In the genomic region with DNA sequence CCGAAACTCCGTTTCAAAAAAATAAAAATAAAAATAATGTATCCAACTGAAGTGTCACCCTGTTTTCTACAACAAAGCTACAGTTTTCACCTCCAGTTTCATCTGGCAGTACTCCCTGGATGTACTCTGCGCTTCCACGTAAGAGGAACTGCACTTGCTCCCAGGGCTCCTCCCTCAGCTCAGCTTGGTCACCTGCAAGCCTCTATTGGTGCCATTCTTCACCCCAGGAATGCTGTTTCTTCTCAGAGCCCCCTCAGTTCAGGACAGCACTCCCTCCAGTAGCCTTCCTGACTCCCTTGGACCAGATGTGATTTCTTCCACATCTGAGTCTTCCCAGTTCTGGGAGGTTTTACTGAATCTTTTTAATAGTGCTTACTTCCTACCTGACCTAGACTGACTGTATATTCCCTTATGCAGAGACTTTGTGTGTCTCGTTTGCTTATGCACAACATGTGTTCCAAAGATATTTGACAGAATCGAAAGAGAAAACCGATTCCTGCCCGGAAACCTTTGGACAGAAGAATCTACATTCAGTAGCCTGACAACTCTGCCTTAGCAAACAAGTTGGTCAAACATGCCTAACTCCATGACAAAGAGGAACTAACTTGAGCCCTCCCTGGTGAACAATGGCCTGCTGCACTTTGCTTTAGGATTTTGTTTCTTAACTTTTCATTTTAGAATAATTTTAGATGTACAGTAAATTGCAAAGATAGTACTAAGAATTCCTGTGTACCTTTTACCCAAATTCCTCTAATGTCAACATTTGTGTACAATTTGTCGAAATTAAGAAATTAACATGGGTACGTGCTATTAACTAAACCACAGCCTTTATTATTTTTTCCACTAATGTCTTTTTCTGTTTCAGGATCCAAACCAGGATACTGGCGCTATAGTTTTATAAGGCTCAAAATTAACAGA, we compare ENCODE assay signal across 8 cellular contexts. TPM values are rescaled to one million over a fixed set of nuclear protein-coding genes. Genes with fewer than 3 reads are reported as not detected.
A peak's percentile ranks its signal among the peaks of the same experiment; 100 is the strongest.
DNase-seq lines count a peak whose midpoint lies in the region.

No MANE protein-coding gene starts in this region.

- POLR2A ChIA-PET in activated CD4-positive, alpha-beta T cell treated with anti-CD3 and anti-CD28 coated beads, Interleukin-2, amount 10 ng/mL, durations not matched to agents 7 days and 5 days (lab: Charles Lee): no interaction called here

- H3K4me3 Mint-ChIP-seq in activated CD4-positive, alpha-beta T cell treated with anti-CD3 and anti-CD28 coated beads, Interleukin-2, amount 10 ng/mL, durations not matched to agents 7 days and 5 days: peak overlapping the region; percentile 74

- no peaks in the 10 kb centered on the region for H3K9me3 Mint-ChIP-seq in activated CD4-positive, alpha-beta T cell treated with anti-CD3 and anti-CD28 coated beads, Interleukin-2, amount 10 ng/mL, durations not matched to agents 7 days and 5 days

- H3K36me3 ChIP-seq in SK-N-MC (ENCODE audit: insufficient read depth, low read length) (no peaks in the 10 kb centered on the region), rectal smooth muscle tissue (ENCODE audit: control insufficient read depth, insufficient read depth, low read length) (no peaks in the 10 kb centered on the region)

- peak; percentile 6 for DNase-seq in activated CD4-positive, alpha-beta T cell treated with anti-CD3 and anti-CD28 coated beads, Interleukin-2, amount 10 ng/mL, durations not matched to agents 7 days and 5 days
- DNase-seq in activated CD4-positive, alpha-beta T cell treated with anti-CD3 and anti-CD28 coated beads, Interleukin-2, amount 50 U/mL, for 1 hour: no peak
- DNase-seq in SK-N-MC (ENCODE audit: low read depth, low spot score): no peak
- peak; percentile 4 for DNase-seq in fibroblast of peridontal ligament (ENCODE audit: extremely low read depth)
- no peak for DNase-seq in HCEC 1CT
- DNase-seq in NCI-H524 (lab: John Stamatoyannopoulos, UW): no peak
- DNase-seq in effector CD8-positive, alpha-beta T cell (lab: John Stamatoyannopoulos, UW): no peak

- H3K27ac ChIP-seq in SK-N-MC: no peak overlapping the region
- peak overlapping the region; percentile 44 for H3K27ac ChIP-seq in rectal smooth muscle tissue (ENCODE audit: low read depth, low read length)

- peaks cover 3% of the 10 kb centered on the region for H3K4me1 ChIP-seq in rectal smooth muscle tissue (ENCODE audit: control insufficient read depth, insufficient read depth, low read length)

- no peaks in the 10 kb centered on the region for H3K27me3 Mint-ChIP-seq in activated CD4-positive, alpha-beta T cell treated with anti-CD3 and anti-CD28 coated beads, Interleukin-2, amount 10 ng/mL, durations not matched to agents 7 days and 5 days

- H3K9ac ChIP-seq in SK-N-MC (ENCODE audit: insufficient read length) (peak overlapping the region; percentile 66), rectal smooth muscle tissue (ENCODE audit: low read length) (peak overlapping the region; percentile 78)

- H3K9me3 ChIP-seq in SK-N-MC (ENCODE audit: low read depth, low read length): no peaks in the 10 kb centered on the region

- CTCF ChIA-PET in activated CD4-positive, alpha-beta T cell treated with anti-CD3 and anti-CD28 coated beads, Interleukin-2, amount 10 ng/mL, durations not matched to agents 7 days and 5 days (lab: Charles Lee): interaction anchor here (1.1 to 2.5 kb wide), 4 partner anchors 10 to 289 kb away, joined by 3 to 15 read pairs (median 4); partner anchors contain the start of gene SLC30A5

- peak overlapping the region; percentile 95 for H3K27ac Mint-ChIP-seq in activated CD4-positive, alpha-beta T cell treated with anti-CD3 and anti-CD28 coated beads, Interleukin-2, amount 10 ng/mL, durations not matched to agents 7 days and 5 days

- H3K36me3 Mint-ChIP-seq in activated CD4-positive, alpha-beta T cell treated with anti-CD3 and anti-CD28 coated beads, Interleukin-2, amount 10 ng/mL, durations not matched to agents 7 days and 5 days (ENCODE audit: low read depth): peaks cover 4% of the 10 kb centered on the region

- peaks cover 21% of the 10 kb centered on the region for H3K4me1 Mint-ChIP-seq in activated CD4-positive, alpha-beta T cell treated with anti-CD3 and anti-CD28 coated beads, Interleukin-2, amount 10 ng/mL, durations not matched to agents 7 days and 5 days

- H3K4me3 ChIP-seq in SK-N-MC (peak overlapping the region; percentile 81), rectal smooth muscle tissue (ENCODE audit: low read length) (peak overlapping the region; percentile 92)

- no peaks in the 10 kb centered on the region for H3K27me3 ChIP-seq in rectal smooth muscle tissue (ENCODE audit: control insufficient read depth, insufficient read depth, low read length)

RNA-seq across cellular contexts. Expression of gene CCDC125, which starts 0.8 kb away (rescaled TPM):
- 1 to 10 TPM; 8.2 to 8.8 TPM for total RNA-seq in activated CD4-positive, alpha-beta T cell treated with anti-CD3 and anti-CD28 coated beads, Interleukin-2, amount 10 ng/mL, durations not matched to agents 7 days and 5 days

RNA-seq across cellular contexts. Expression of gene AK6, which starts 37.5 kb away (rescaled TPM):
- total RNA-seq in activated CD4-positive, alpha-beta T cell treated with anti-CD3 and anti-CD28 coated beads, Interleukin-2, amount 10 ng/mL, durations not matched to agents 7 days and 5 days: 10 to 100 TPM; 26.7 to 33.3 TPM

RNA-seq across cellular contexts. Expression of gene TAF9, which starts 37.5 kb away (rescaled TPM):
- 10 to 100 TPM; 53.7 to 61.4 TPM for total RNA-seq in activated CD4-positive, alpha-beta T cell treated with anti-CD3 and anti-CD28 coated beads, Interleukin-2, amount 10 ng/mL, durations not matched to agents 7 days and 5 days

RNA-seq across cellular contexts. Expression of gene RAD17, which starts 37.8 kb away (rescaled TPM):
- 10 to 100 TPM; 23.6 to 26.8 TPM for total RNA-seq in activated CD4-positive, alpha-beta T cell treated with anti-CD3 and anti-CD28 coated beads, Interleukin-2, amount 10 ng/mL, durations not matched to agents 7 days and 5 days

Comparison
In these comparisons a context has a peak if more than half of its experiments do, and no peak if none do; other contexts are left out.
1. DNase-seq: peak in activated CD4-positive, alpha-beta T cell treated with anti-CD3 and anti-CD28 coated beads, Interleukin-2, amount 10 ng/mL, durations not matched to agents 7 days and 5 days (single experiment) and fibroblast of peridontal ligament (single experiment); none in activated CD4-positive, alpha-beta T cell treated with anti-CD3 and anti-CD28 coated beads, Interleukin-2, amount 50 U/mL, for 1 hour (single experiment), SK-N-MC (single experiment), HCEC 1CT (single experiment), NCI-H524 (0 of 2) and effector CD8-positive, alpha-beta T cell (single experiment).